In genomic region chr3:20039765-20040475, GRCh38 we compare ENCODE assay signal across 1 cellular context.
TF ChIP-seq lines count a peak whose summit lies in the region.

TSS of gene KAT2B (plus strand) at chr3:20040446. CDS start at chr3:20040478, 32 bp downstream.

TF ChIP-seq in H1, 55 proteins besides CTCF, POLR2A, EP300 and RAD21 (continued from another document):
- no peak for TF ChIP-seq CHD7 (IDR thresholded peaks at IDR 0.05; ENCODE audit: insufficient replicate concordance, low read length)
- TF ChIP-seq TEAD4 (IDR thresholded peaks at IDR 0.05; ENCODE audit: low read depth, low read length): no peak
- no peak for TF ChIP-seq SP2 (IDR thresholded peaks at IDR 0.05; ENCODE audit: low read length)
- TF ChIP-seq HDAC2 (IDR thresholded peaks at IDR 0.05; ENCODE audit: borderline replicate concordance in 1 of 2, low read depth in 2 of 2, low read length in 2 of 2): 0 out of 4 replicates have a peak, but pooled peaks of 1 of the 2 experiments have one; percentile 35
- no peak for TF ChIP-seq CHD1 (IDR thresholded peaks at IDR 0.05; ENCODE audit: low read depth, low read length)
- no peak for TF ChIP-seq RFX5 (IDR thresholded peaks at IDR 0.05; ENCODE audit: borderline replicate concordance, low read depth, low read length)
- TF ChIP-seq TAF7 (optimal IDR thresholded peaks at IDR 0.05; ENCODE audit: borderline replicate concordance, low read depth, low read length): no peak
- no peak for TF ChIP-seq SP4 (IDR thresholded peaks at IDR 0.05; ENCODE audit: low read length)
- no peak for TF ChIP-seq CREB1 (IDR thresholded peaks at IDR 0.05)
- no peak for TF ChIP-seq EGR1 (IDR thresholded peaks at IDR 0.05; ENCODE audit: borderline replicate concordance, low read depth, low read length)
- no peak for TF ChIP-seq SRF (IDR thresholded peaks at IDR 0.05; ENCODE audit: low read depth, low read length)
- no peak for TF ChIP-seq SUZ12 (IDR thresholded peaks at IDR 0.05; ENCODE audit: low read length)
- no peak for TF ChIP-seq CEBPB (IDR thresholded peaks at IDR 0.05; ENCODE audit: low read depth, low read length)
- TF ChIP-seq YY1 (IDR thresholded peaks at IDR 0.05; ENCODE audit: low read depth, low read length): 0 out of 2 replicates have a peak, but pooled peaks have one; percentile 29
- no peak for TF ChIP-seq E2F6 (IDR thresholded peaks at IDR 0.05)
- TF ChIP-seq SIRT6 (IDR thresholded peaks at IDR 0.05; ENCODE audit: low read length): no peak
- TF ChIP-seq USF2 (IDR thresholded peaks at IDR 0.05; ENCODE audit: low read length): no peak
- no peak for TF ChIP-seq CTBP2 (IDR thresholded peaks at IDR 0.05; ENCODE audit: borderline replicate concordance, insufficient read depth, insufficient read length, low read length)
- TF ChIP-seq SIN3A (conservative IDR thresholded peaks at IDR 0.05 in 1 of 2, IDR thresholded peaks at IDR 0.05 in 1 of 2; ENCODE audit: low read depth in 1 of 2, low read length in 2 of 2): 0 out of 4 replicates have a peak, but pooled peaks have one; percentile 14 to 37
- peak; percentile 37; the same call in 1 of the 2 replicates for TF ChIP-seq TBP (IDR thresholded peaks at IDR 0.05; ENCODE audit: low read depth, low read length)
- TF ChIP-seq MAX (IDR thresholded peaks at IDR 0.05): 0 out of 2 replicates have a peak, but pooled peaks have one; percentile 41
